15 cellular contexts compared by ENCODE assay signal in genomic region chr7:106485919-106486318, GRCh38.
DNase-seq lines count a peak whose midpoint lies in the region; ATAC-seq and TF ChIP-seq lines count a peak whose summit lies in the region.
"Had no signal": no experiment of that assay in that cellular context is flagged by ENCODE, and none has a peak within 500 bp of the region (broad histone marks: within the 10 kb centered on the region; RNA-seq: fewer than 3 reads in every experiment).

No MANE protein-coding gene starts in this region.

- CTCF ChIA-PET in SK-N-SH (lab: Yijun Ruan, JAX): interaction anchor here (1.1 to 2.0 kb wide), 3 partner anchors 8 to 309 kb away, joined by 4 to 8 read pairs (median 4); no protein-coding TSS in a partner anchor

- TF ChIP-seq CTCF in SK-N-SH (IDR thresholded peaks at IDR 0.05): no peak
- TF ChIP-seq CTCF in prostate gland (IDR thresholded peaks at IDR 0.05): no peak
- no peak for TF ChIP-seq CTCF in ascending aorta (IDR thresholded peaks at IDR 0.05)

- H3K4me3 ChIP-seq in ACC112 (ENCODE audit: low read depth, low read length): no peak overlapping the region
- no peak overlapping the region for H3K4me3 ChIP-seq in SK-N-SH (ENCODE audit: low read depth in 2 of 2, low read length in 1 of 2)
- H3K4me3 ChIP-seq in prostate gland: no peak overlapping the region
- no peak overlapping the region for H3K4me3 ChIP-seq in ascending aorta
- H3K4me3 ChIP-seq: tibial nerve had no signal

- no peak for TF ChIP-seq POLR2A in prostate gland (IDR thresholded peaks at IDR 0.05)

- H3K36me3 ChIP-seq in ACC112 (ENCODE audit: insufficient read depth, low read length): no peaks in the 10 kb centered on the region
- no peaks in the 10 kb centered on the region for H3K36me3 ChIP-seq in SK-N-SH (replicated peaks in 1 of 2; ENCODE audit: control insufficient read depth in 1 of 2, insufficient read depth in 2 of 2, low read length in 1 of 2)
- H3K36me3 ChIP-seq in prostate gland: no peaks in the 10 kb centered on the region
- no peaks in the 10 kb centered on the region for H3K36me3 ChIP-seq in ascending aorta
- H3K36me3 ChIP-seq: tibial nerve had no signal

- H3K27me3 ChIP-seq in ACC112 (ENCODE audit: insufficient read depth, low read length) (no peaks in the 10 kb centered on the region), SK-N-SH (ENCODE audit: insufficient read depth) (no peaks in the 10 kb centered on the region), prostate gland (replicated peaks; ENCODE audit: insufficient read depth) (no peaks in the 10 kb centered on the region), ascending aorta (no peaks in the 10 kb centered on the region)
- H3K27me3 ChIP-seq: tibial nerve had no signal

- intact Hi-C loops in prostate gland (cut with DNase I) (no loop called here), Right ventricle myocardium inferior (cut with DNase I) (no loop called here), ascending aorta (cut with DNase I) (no loop called here)

- POLR2A ChIA-PET in SK-N-SH (lab: Yijun Ruan, JAX): no interaction called here

- no peaks in the 10 kb centered on the region for H3K9me2 ChIP-seq in SK-N-SH

- WGBS in SK-N-SH (ENCODE audit: low lambda C conversion rate): 56% methylated on average over 1 of the region's 1 CpG
- WGBS in prostate gland: 51% methylated on average over 1 of the region's 1 CpG

- H3K79me2 ChIP-seq in ACC112 (ENCODE audit: control insufficient read depth, insufficient read depth, low read length, unreplicated experiment) (no peaks in the 10 kb centered on the region), SK-N-SH (ENCODE audit: insufficient read depth) (no peaks in the 10 kb centered on the region)

- ATAC-seq in Right ventricle myocardium inferior (no peak), GM21825 (IDR thresholded peaks at IDR 0.05; ENCODE audit: unreplicated experiment) (no peak)

- no peak for TF ChIP-seq EP300 in SK-N-SH (IDR thresholded peaks at IDR 0.05; ENCODE audit: borderline replicate concordance in 1 of 2, low read depth in 1 of 2, low read length in 1 of 2)

- H2AFZ ChIP-seq in ACC112 (ENCODE audit: low read length, unreplicated experiment): no peak overlapping the region
- peak overlapping the region; percentile 29; the same call in 1 of the 2 replicates for H2AFZ ChIP-seq in SK-N-SH (ENCODE audit: low read depth)

- no peak for DNase-seq in SK-N-SH
- DNase-seq in fibroblast of peridontal ligament (ENCODE audit: extremely low read depth): peak; percentile 23
- DNase-seq in prostate gland (ENCODE audit: low spot score): no peak
- no peak for DNase-seq in Right ventricle myocardium inferior (ENCODE audit: missing footprints)
- DNase-seq in NOMO-1 (lab: John Stamatoyannopoulos, UW; ENCODE audit: unreplicated experiment in 2 of 2): no peak
- DNase-seq in ascending aorta (ENCODE audit: low spot score in 2 of 2): no peak
- DNase-seq: islet precursor cell, Karpas-422, NCI-H146, NCI-H446, posterior cingulate gyrus had no signal

- H4K20me1 ChIP-seq in SK-N-SH (ENCODE audit: insufficient read depth): no peaks in the 10 kb centered on the region

- peak overlapping the region; percentile 43 for H3K4me2 ChIP-seq in SK-N-SH

- H3F3A ChIP-seq in SK-N-SH (replicated peaks; ENCODE audit: insufficient read depth): peaks cover 27% of the 10 kb centered on the region

- H3K4me1 ChIP-seq in ACC112 (ENCODE audit: control insufficient read depth, insufficient read depth, low read length, unreplicated experiment): peaks cover 30% of the 10 kb centered on the region
- peaks cover 4 to 28% of the 10 kb centered on the region in 2 experiments for H3K4me1 ChIP-seq in SK-N-SH (ENCODE audit: control insufficient read depth in 1 of 2, insufficient read depth in 2 of 2, low read depth in 1 of 2, low read length in 1 of 2)
- H3K4me1 ChIP-seq in prostate gland (replicated peaks): no peaks in the 10 kb centered on the region
- no peaks in the 10 kb centered on the region for H3K4me1 ChIP-seq in ascending aorta

- H3K9me3 ChIP-seq in SK-N-SH: no peaks in the 10 kb centered on the region
- no peaks in the 10 kb centered on the region for H3K9me3 ChIP-seq in prostate gland
- no peaks in the 10 kb centered on the region for H3K9me3 ChIP-seq in ascending aorta
- H3K9me3 ChIP-seq: tibial nerve had no signal

- peak overlapping the region; percentile 31; the same call in 1 of the 2 replicates for H3K9ac ChIP-seq in SK-N-SH

- TF ChIP-seq RAD21 in SK-N-SH (IDR thresholded peaks at IDR 0.05; ENCODE audit: low read length): no peak

- H3K27ac ChIP-seq in ACC112 (ENCODE audit: low read depth, low read length) (peak overlapping the region; percentile 75), SK-N-SH (ENCODE audit: low read depth in 2 of 2, low read length in 1 of 2) (peak overlapping the region; percentile 75 to 79; a peak in 3 of 4 replicates), prostate gland (peak overlapping the region; percentile 22 to 50), ascending aorta (peak overlapping the region in 1 of 2 donors; percentile 28)
- H3K27ac ChIP-seq: HL-60 had no signal

TF ChIP-seq in SK-N-SH, 30 proteins besides CTCF, POLR2A, EP300 and RAD21:
- TF ChIP-seq TAF1 (IDR thresholded peaks at IDR 0.05; ENCODE audit: borderline replicate concordance, low read depth, low read length) (no peak), CHD2 (IDR thresholded peaks at IDR 0.05; ENCODE audit: low read length, partially characterized antibody) (no peak), RXRA (IDR thresholded peaks at IDR 0.05; ENCODE audit: borderline replicate concordance, low read depth) (no peak), FOSL2 (IDR thresholded peaks at IDR 0.05; ENCODE audit: borderline replicate concordance, low read depth) (no peak), NRF1 (IDR thresholded peaks at IDR 0.05; ENCODE audit: low read depth, low read length) (no peak), POLR2AphosphoS5 (IDR thresholded peaks at IDR 0.05; ENCODE audit: low read depth, low read length) (no peak), TCF12 (IDR thresholded peaks at IDR 0.05) (no peak), GABPA (IDR thresholded peaks at IDR 0.05; ENCODE audit: low read depth) (no peak), PBX3 (IDR thresholded peaks at IDR 0.05) (no peak), SMC3 (IDR thresholded peaks at IDR 0.05; ENCODE audit: low read depth, low read length) (no peak)
